In the genomic region with DNA sequence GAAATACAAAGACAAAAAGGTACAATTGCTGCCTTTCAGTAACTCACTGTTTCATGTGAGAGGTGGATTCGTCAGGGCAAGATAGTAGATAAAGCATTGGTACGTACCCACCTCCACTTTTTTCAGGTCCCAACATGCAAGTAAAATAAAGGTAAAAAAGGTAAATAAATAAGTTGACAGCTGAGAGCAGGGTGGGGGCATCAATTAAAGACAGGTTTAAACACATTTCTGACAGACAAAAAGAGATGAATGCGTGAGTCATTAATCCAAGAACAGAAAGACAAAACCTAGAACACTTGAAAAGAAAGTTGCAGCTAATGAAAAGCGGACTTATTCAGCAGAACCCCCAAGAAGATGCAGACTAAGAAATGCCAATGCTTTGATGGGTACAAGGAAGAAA, we compare ENCODE assay signal across 1 cellular context.
TF ChIP-seq lines count a peak whose summit lies in the region.

No MANE protein-coding gene starts in this region.

TF ChIP-seq in IMR-90, 13 proteins besides CTCF, POLR2A, EP300 and RAD21:
- no peak for TF ChIP-seq SMC3 (IDR thresholded peaks at IDR 0.05; ENCODE audit: low read depth, low read length)
- no peak for TF ChIP-seq RFX5 (IDR thresholded peaks at IDR 0.05; ENCODE audit: low read depth, low read length)
- TF ChIP-seq MAFK (IDR thresholded peaks at IDR 0.05; ENCODE audit: low read depth, low read length), result no peak
- TF ChIP-seq MAZ (IDR thresholded peaks at IDR 0.05; ENCODE audit: borderline replicate concordance, low read depth, low read length), result no peak
- no peak for TF ChIP-seq BHLHE40 (IDR thresholded peaks at IDR 0.05; ENCODE audit: low read depth, low read length)
- TF ChIP-seq RCOR1 (IDR thresholded peaks at IDR 0.05; ENCODE audit: insufficient replicate concordance, low read length), result no peak
- TF ChIP-seq CEBPB (IDR thresholded peaks at IDR 0.05; ENCODE audit: low read depth, low read length), result no peak
- TF ChIP-seq NFE2L2 (IDR thresholded peaks at IDR 0.05; ENCODE audit: low read depth, low read length), result no peak
- TF ChIP-seq, protein P1, sequence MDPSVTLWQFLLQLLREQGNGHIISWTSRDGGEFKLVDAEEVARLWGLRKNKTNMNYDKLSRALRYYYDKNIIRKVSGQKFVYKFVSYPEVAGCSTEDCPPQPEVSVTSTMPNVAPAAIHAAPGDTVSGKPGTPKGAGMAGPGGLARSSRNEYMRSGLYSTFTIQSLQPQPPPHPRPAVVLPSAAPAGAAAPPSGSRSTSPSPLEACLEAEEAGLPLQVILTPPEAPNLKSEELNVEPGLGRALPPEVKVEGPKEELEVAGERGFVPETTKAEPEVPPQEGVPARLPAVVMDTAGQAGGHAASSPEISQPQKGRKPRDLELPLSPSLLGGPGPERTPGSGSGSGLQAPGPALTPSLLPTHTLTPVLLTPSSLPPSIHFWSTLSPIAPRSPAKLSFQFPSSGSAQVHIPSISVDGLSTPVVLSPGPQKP (IDR thresholded peaks at IDR 0.05; ENCODE audit: borderline replicate concordance, low read depth, low read length), result no peak
- TF ChIP-seq, protein P2, sequence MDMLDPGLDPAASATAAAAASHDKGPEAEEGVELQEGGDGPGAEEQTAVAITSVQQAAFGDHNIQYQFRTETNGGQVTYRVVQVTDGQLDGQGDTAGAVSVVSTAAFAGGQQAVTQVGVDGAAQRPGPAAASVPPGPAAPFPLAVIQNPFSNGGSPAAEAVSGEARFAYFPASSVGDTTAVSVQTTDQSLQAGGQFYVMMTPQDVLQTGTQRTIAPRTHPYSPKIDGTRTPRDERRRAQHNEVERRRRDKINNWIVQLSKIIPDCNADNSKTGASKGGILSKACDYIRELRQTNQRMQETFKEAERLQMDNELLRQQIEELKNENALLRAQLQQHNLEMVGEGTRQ (IDR thresholded peaks at IDR 0.05; ENCODE audit: low read depth, low read length), result no peak
- no peak for TF ChIP-seq FOS (IDR thresholded peaks at IDR 0.05; ENCODE audit: low read depth, low read length)
TF ChIP-seq in IMR-90: peak in this region for 0.
